ENCODE assay signal across 16 cellular contexts in the genomic region with DNA sequence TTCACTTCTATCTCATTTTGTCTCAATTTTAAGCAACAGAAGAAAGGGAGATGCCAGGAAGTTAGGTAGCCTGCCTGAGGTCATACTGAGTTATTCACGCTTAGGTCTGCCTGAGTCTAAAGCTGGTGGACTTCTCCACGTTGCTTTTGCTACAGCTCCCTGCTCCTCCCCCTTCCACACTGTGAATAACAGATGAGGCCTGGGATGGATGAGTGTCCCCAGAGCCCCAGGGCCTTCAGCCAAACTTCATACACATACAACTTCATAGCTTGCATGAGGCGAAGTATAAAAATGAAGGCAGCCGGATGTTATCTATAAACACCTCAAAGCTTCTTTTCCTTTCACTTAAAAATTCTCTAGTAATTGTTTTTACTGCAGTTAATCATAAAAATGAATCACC.
"Had no signal": no experiment of that assay in that cellular context is flagged by ENCODE, and none has a peak within 500 bp of the region (broad histone marks: within the 10 kb centered on the region; RNA-seq: fewer than 3 reads in every experiment).

No MANE protein-coding gene starts in this region.

- H3K9me3 Mint-ChIP-seq: activated naive CD8-positive, alpha-beta T cell treated with anti-CD3 and anti-CD28 coated beads, Interleukin-2, amount 10 ng/mL, durations not matched to agents 7 days and 5 days had no signal

- H3K4me1 ChIP-seq: breast epithelium, spleen, upper lobe of right lung had no signal

- H3K27me3 Mint-ChIP-seq: activated naive CD8-positive, alpha-beta T cell treated with anti-CD3 and anti-CD28 coated beads, Interleukin-2, amount 10 ng/mL, durations not matched to agents 7 days and 5 days had no signal

- H3K36me3 ChIP-seq: breast epithelium, spleen, thoracic aorta, upper lobe of right lung, WERI-Rb-1 had no signal

- H3K4me3 ChIP-seq: breast epithelium, coronary artery, spleen, thoracic aorta, upper lobe of right lung had no signal

- H3K27ac Mint-ChIP-seq: activated naive CD8-positive, alpha-beta T cell treated with anti-CD3 and anti-CD28 coated beads, Interleukin-2, amount 10 ng/mL, durations not matched to agents 7 days and 5 days; immature natural killer cell; memory B cell; stimulated activated naive B cell treated with anti-CD40 and anti-IgM and Interleukin-4, amounts not matched to agents 10 μg/mL and 1 μg/mL and 100 μg/mL, for 72 hours had no signal

- H3K27me3 ChIP-seq: breast epithelium, spleen, upper lobe of right lung had no signal

- H3K4me1 Mint-ChIP-seq: immature natural killer cell; memory B cell; stimulated activated naive B cell treated with anti-CD40 and anti-IgM and Interleukin-4, amounts not matched to agents 10 μg/mL and 1 μg/mL and 100 μg/mL, for 72 hours had no signal

- DNase-seq: activated CD4-positive, alpha-beta T cell treated with anti-CD3 and anti-CD28 coated beads, Interleukin-2, amount 50 U/mL, for 4 hours; activated naive CD4-positive, alpha-beta T cell; activated naive CD8-positive, alpha-beta T cell treated with anti-CD3 and anti-CD28 coated beads, Interleukin-2, amount 10 ng/mL, durations not matched to agents 7 days and 5 days; anterior cingulate cortex; immature natural killer cell; kidney glomerular epithelial cell; retina; spleen; stimulated activated naive B cell treated with anti-CD40 and anti-IgM and Interleukin-4, amounts not matched to agents 10 μg/mL and 1 μg/mL and 100 μg/mL, for 72 hours; T-helper 2 cell; upper lobe of right lung; WERI-Rb-1 had no signal

- H3K27ac ChIP-seq: breast epithelium, coronary artery, spleen, thoracic aorta, upper lobe of right lung, WERI-Rb-1 had no signal

- H3K4me3 Mint-ChIP-seq: activated naive CD8-positive, alpha-beta T cell treated with anti-CD3 and anti-CD28 coated beads, Interleukin-2, amount 10 ng/mL, durations not matched to agents 7 days and 5 days; immature natural killer cell; memory B cell; stimulated activated naive B cell treated with anti-CD40 and anti-IgM and Interleukin-4, amounts not matched to agents 10 μg/mL and 1 μg/mL and 100 μg/mL, for 72 hours had no signal

- H3K36me3 Mint-ChIP-seq: activated naive CD8-positive, alpha-beta T cell treated with anti-CD3 and anti-CD28 coated beads, Interleukin-2, amount 10 ng/mL, durations not matched to agents 7 days and 5 days; immature natural killer cell; memory B cell; stimulated activated naive B cell treated with anti-CD40 and anti-IgM and Interleukin-4, amounts not matched to agents 10 μg/mL and 1 μg/mL and 100 μg/mL, for 72 hours had no signal
